1 cellular context compared by ENCODE assay signal in genomic region chr12:4279120-4279690, GRCh38.
TF ChIP-seq lines count a peak whose summit lies in the region.

No MANE protein-coding gene starts in this region.

TF ChIP-seq in WTC11, 78 proteins besides CTCF, POLR2A, EP300 and RAD21 (continued from another document):
- TF ChIP-seq, protein P1, sequence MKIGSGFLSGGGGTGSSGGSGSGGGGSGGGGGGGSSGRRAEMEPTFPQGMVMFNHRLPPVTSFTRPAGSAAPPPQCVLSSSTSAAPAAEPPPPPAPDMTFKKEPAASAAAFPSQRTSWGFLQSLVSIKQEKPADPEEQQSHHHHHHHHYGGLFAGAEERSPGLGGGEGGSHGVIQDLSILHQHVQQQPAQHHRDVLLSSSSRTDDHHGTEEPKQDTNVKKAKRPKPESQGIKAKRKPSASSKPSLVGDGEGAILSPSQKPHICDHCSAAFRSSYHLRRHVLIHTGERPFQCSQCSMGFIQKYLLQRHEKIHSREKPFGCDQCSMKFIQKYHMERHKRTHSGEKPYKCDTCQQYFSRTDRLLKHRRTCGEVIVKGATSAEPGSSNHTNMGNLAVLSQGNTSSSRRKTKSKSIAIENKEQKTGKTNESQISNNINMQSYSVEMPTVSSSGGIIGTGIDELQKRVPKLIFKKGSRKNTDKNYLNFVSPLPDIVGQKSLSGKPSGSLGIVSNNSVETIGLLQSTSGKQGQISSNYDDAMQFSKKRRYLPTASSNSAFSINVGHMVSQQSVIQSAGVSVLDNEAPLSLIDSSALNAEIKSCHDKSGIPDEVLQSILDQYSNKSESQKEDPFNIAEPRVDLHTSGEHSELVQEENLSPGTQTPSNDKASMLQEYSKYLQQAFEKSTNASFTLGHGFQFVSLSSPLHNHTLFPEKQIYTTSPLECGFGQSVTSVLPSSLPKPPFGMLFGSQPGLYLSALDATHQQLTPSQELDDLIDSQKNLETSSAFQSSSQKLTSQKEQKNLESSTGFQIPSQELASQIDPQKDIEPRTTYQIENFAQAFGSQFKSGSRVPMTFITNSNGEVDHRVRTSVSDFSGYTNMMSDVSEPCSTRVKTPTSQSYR (CRISPR knock-in tag; IDR thresholded peaks at IDR 0.05): no peak
